21 cellular contexts compared by ENCODE assay signal in genomic region chr11:36792870-36793541, GRCh38.
DNase-seq lines count a peak whose midpoint lies in the region; TF ChIP-seq lines count a peak whose summit lies in the region.
"Had no signal": no experiment of that assay in that cellular context is flagged by ENCODE, and none has a peak within 500 bp of the region (broad histone marks: within the 10 kb centered on the region; RNA-seq: fewer than 3 reads in every experiment).

No MANE protein-coding gene starts in this region.

- H2BK12ac ChIP-seq in H9 (ENCODE audit: insufficient read length, low read depth, low read length), result no peak overlapping the region

- H3K18ac ChIP-seq in H9 (ENCODE audit: insufficient read length, low read depth, low read length), result peak overlapping the region; percentile 47

- H3K9me3 ChIP-seq in H9 (ENCODE audit: control insufficient read depth, low read depth, low read length) (no peaks in the 10 kb centered on the region), iPS-20b (ENCODE audit: insufficient read depth, low read depth, low read length) (no peaks in the 10 kb centered on the region), prostate gland (no peaks in the 10 kb centered on the region)
- H3K9me3 ChIP-seq: Peyer's patch had no signal

- H2BK20ac ChIP-seq in H9 (ENCODE audit: low read depth, low read length, poor library complexity, severe bottlenecking), result no peak overlapping the region

- H3K27ac ChIP-seq in H9 (ENCODE audit: insufficient read length, low read depth, low read length), result no peak overlapping the region
- peak overlapping the region; percentile 78 for H3K27ac ChIP-seq in VCaP
- no peak overlapping the region for H3K27ac ChIP-seq in iPS-20b (ENCODE audit: low read length)
- H3K27ac ChIP-seq in prostate gland, result no peak overlapping the region
- H3K27ac ChIP-seq: HL-60, Peyer's patch, SK-N-MC had no signal

- peak overlapping the region; percentile 100 for H2AFZ ChIP-seq in H9 (ENCODE audit: low read length)

- no peak for TF ChIP-seq POLR2A in prostate gland (IDR thresholded peaks at IDR 0.05)

- no peak overlapping the region for H3T11ph ChIP-seq in H9 (ENCODE audit: low read length)

- H4K20me1 ChIP-seq in H9 (ENCODE audit: control insufficient read depth, insufficient read depth, insufficient read length), result no peaks in the 10 kb centered on the region

- H3K79me2 ChIP-seq in H9 (ENCODE audit: insufficient read depth, low read length), result no peaks in the 10 kb centered on the region

- H4K91ac ChIP-seq in H9 (ENCODE audit: insufficient read length, low read depth, low read length), result no peak overlapping the region

- intact Hi-C loops in prostate gland (cut with DNase I), result no loop called here

- H3K4ac ChIP-seq in H9 (ENCODE audit: low read depth, low read length), result no peak overlapping the region

- H3K56ac ChIP-seq in H9 (ENCODE audit: insufficient read length, low read depth, low read length), result no peak overlapping the region

- H3K4me3 Mint-ChIP-seq in H9, result no peak overlapping the region
- H3K4me3 Mint-ChIP-seq: activated CD4-positive, alpha-beta memory T cell treated with anti-CD3 and anti-CD28 coated beads, Interleukin-2, amount 10 ng/mL, durations not matched to agents 7 days and 5 days; CD4-positive, CD25-positive, alpha-beta regulatory T cell; dendritic cell treated with granulocyte-macrophage colony-stimulating factor and Interleukin-4, amounts not matched to agents 40 ng/mL and 50 ng/mL, for 4 days; natural killer cell had no signal

- no peak overlapping the region for H2BK120ac ChIP-seq in H9 (ENCODE audit: low read depth, low read length, poor library complexity, severe bottlenecking)

- H3K36me3 ChIP-seq in iPS-20b (ENCODE audit: insufficient read depth, low read depth, low read length) (no peaks in the 10 kb centered on the region), prostate gland (no peaks in the 10 kb centered on the region)
- H3K36me3 ChIP-seq: Peyer's patch had no signal

- no peaks in the 10 kb centered on the region for H3K4me1 ChIP-seq in H9 (ENCODE audit: insufficient read depth, low read length)
- H3K4me1 ChIP-seq in iPS-20b (ENCODE audit: insufficient read depth, low read length), result peaks cover 4% of the 10 kb centered on the region; the same call in 1 of the 2 replicates
- no peaks in the 10 kb centered on the region for H3K4me1 ChIP-seq in prostate gland (replicated peaks)
- H3K4me1 ChIP-seq: Peyer's patch had no signal

- H3K36me3 Mint-ChIP-seq in H9 (ENCODE audit: insufficient read depth in 1 of 3, low read depth in 3 of 3), result no peaks in the 10 kb centered on the region
- H3K36me3 Mint-ChIP-seq: CD4-positive, CD25-positive, alpha-beta regulatory T cell; natural killer cell had no signal

- H3K9me3 Mint-ChIP-seq in H9, result no peaks in the 10 kb centered on the region; a peak in 1 of 5 replicates
- H3K9me3 Mint-ChIP-seq: activated CD4-positive, alpha-beta memory T cell treated with anti-CD3 and anti-CD28 coated beads, Interleukin-2, amount 10 ng/mL, durations not matched to agents 7 days and 5 days; dendritic cell treated with granulocyte-macrophage colony-stimulating factor and Interleukin-4, amounts not matched to agents 40 ng/mL and 50 ng/mL, for 4 days; natural killer cell had no signal

- no peak overlapping the region for H4K8ac ChIP-seq in H9 (replicated peaks; ENCODE audit: insufficient read length, low read depth, low read length)

- H4K5ac ChIP-seq in H9 (ENCODE audit: insufficient read length, low read depth, low read length), result peak overlapping the region; percentile 24

- no peak for TF ChIP-seq CTCF in H9 (conservative IDR thresholded peaks at IDR 0.05)
- no peak for TF ChIP-seq CTCF in VCaP (conservative IDR thresholded peaks at IDR 0.05)
- TF ChIP-seq CTCF in prostate gland (IDR thresholded peaks at IDR 0.05), result no peak

- DNase-seq in H9 (no peak), prostate gland (ENCODE audit: low spot score) (peak; percentile 39), Kasumi-1 (lab: John Stamatoyannopoulos, UW) (no peak), NCI-H526 treated with DMSO at 0.1 percent for 48 hours (lab: John Stamatoyannopoulos, UW) (no peak), RKO (ENCODE audit: low spot score) (no peak)
- DNase-seq: activated CD4-positive, alpha-beta memory T cell treated with anti-CD3 and anti-CD28 coated beads, Interleukin-2, amount 10 ng/mL, durations not matched to agents 7 days and 5 days; activated CD4-positive, CD25-positive, alpha-beta regulatory T cell; activated T-cell treated with anti-CD3 and anti-CD28 coated beads for 4 hours; CD4-positive, CD25-positive, alpha-beta regulatory T cell; hippocampal formation; kidney glomerular epithelial cell; natural killer cell; NCI-H1694 treated with DMSO at 0.1 percent for 48 hours; NCI-H226; Peyer's patch; T-helper 9 cell had no signal

- no peak overlapping the region for H3K27ac Mint-ChIP-seq in H9
- H3K27ac Mint-ChIP-seq: activated CD4-positive, alpha-beta memory T cell treated with anti-CD3 and anti-CD28 coated beads, Interleukin-2, amount 10 ng/mL, durations not matched to agents 7 days and 5 days; CD4-positive, CD25-positive, alpha-beta regulatory T cell; dendritic cell treated with granulocyte-macrophage colony-stimulating factor and Interleukin-4, amounts not matched to agents 40 ng/mL and 50 ng/mL, for 4 days; natural killer cell had no signal

- no peak overlapping the region for H3K9ac ChIP-seq in H9 (ENCODE audit: extremely low read depth, insufficient read length, low read length)
- peak overlapping the region; percentile 21; the same call in 1 of the 2 replicates for H3K9ac ChIP-seq in iPS-20b (ENCODE audit: low read depth, low read length)

- H3K79me1 ChIP-seq in H9 (ENCODE audit: insufficient read depth, low read depth, low read length, poor library complexity, severe bottlenecking), result no peaks in the 10 kb centered on the region

- H3K23ac ChIP-seq in H9 (ENCODE audit: insufficient read length, low read depth, low read length), result no peak overlapping the region

- H2BK15ac ChIP-seq in H9 (ENCODE audit: low read depth, low read length), result no peak overlapping the region

- H3K14ac ChIP-seq in H9 (ENCODE audit: insufficient read depth, low read length), result no peak overlapping the region; the same call in 1 of the 2 replicates

- H3K4me1 Mint-ChIP-seq in H9, result peaks cover 3 to 6% of the 10 kb centered on the region in 2 experiments
- H3K4me1 Mint-ChIP-seq: activated CD4-positive, alpha-beta memory T cell treated with anti-CD3 and anti-CD28 coated beads, Interleukin-2, amount 10 ng/mL, durations not matched to agents 7 days and 5 days; CD4-positive, CD25-positive, alpha-beta regulatory T cell; natural killer cell had no signal

- H3K4me3 ChIP-seq in iPS-20b (ENCODE audit: low read length), result peak overlapping the region; percentile 32; the same call in 1 of the 2 replicates
- no peak overlapping the region for H3K4me3 ChIP-seq in prostate gland
- H3K4me3 ChIP-seq: Peyer's patch, SK-N-MC had no signal

- H3K23me2 ChIP-seq in H9 (ENCODE audit: insufficient read length, low read depth, low read length, poor library complexity, severe bottlenecking), result no peaks in the 10 kb centered on the region

- H3K27me3 Mint-ChIP-seq in H9 (ENCODE audit: low read depth), result no peaks in the 10 kb centered on the region; the same call in 1 of the 2 replicates
- H3K27me3 Mint-ChIP-seq: CD4-positive, CD25-positive, alpha-beta regulatory T cell; dendritic cell treated with granulocyte-macrophage colony-stimulating factor and Interleukin-4, amounts not matched to agents 40 ng/mL and 50 ng/mL, for 4 days had no signal

- H3K4me2 ChIP-seq in H9 (ENCODE audit: insufficient read depth, insufficient read length, low read length), result peak overlapping the region; percentile 5

- no CpG with 5 or more reads among the region's 8 CpGs for WGBS in H9 (ENCODE audit: extremely low coverage, insufficient read length, low lambda C conversion rate)
- 8% methylated on average over 8 of the region's 8 CpGs for WGBS in prostate gland

- H2AK5ac ChIP-seq in H9 (ENCODE audit: insufficient read length, low read length), result no peak overlapping the region

- H3K27me3 ChIP-seq in H9 (ENCODE audit: insufficient read depth, low read length) (no peaks in the 10 kb centered on the region), iPS-20b (ENCODE audit: insufficient read depth, low read length) (no peaks in the 10 kb centered on the region), prostate gland (replicated peaks; ENCODE audit: insufficient read depth) (no peaks in the 10 kb centered on the region)
- H3K27me3 ChIP-seq: Peyer's patch had no signal

- no peak overlapping the region for H2BK5ac ChIP-seq in H9 (ENCODE audit: insufficient read length, low read length)
